In genomic region chr6:98845201-98846020, GRCh38 we compare ENCODE assay signal across 8 cellular contexts. TPM values are rescaled to one million over a fixed set of nuclear protein-coding genes. Genes with fewer than 3 reads are reported as not detected.
A peak's percentile ranks its signal among the peaks of the same experiment; 100 is the strongest.
DNase-seq lines count a peak whose midpoint lies in the region; ATAC-seq and TF ChIP-seq lines count a peak whose summit lies in the region.

No MANE protein-coding gene starts in this region.

- peaks cover 54% of the 10 kb centered on the region for H3K4me1 Mint-ChIP-seq in stimulated activated naive CD8-positive, alpha-beta T cell treated with anti-CD3 and anti-CD28 coated beads, Interleukin-15, amount 100 ng/mL, for 72 hours

- peak overlapping the region; percentile 63 to 77 for H3K4me3 Mint-ChIP-seq in stimulated activated naive CD8-positive, alpha-beta T cell treated with anti-CD3 and anti-CD28 coated beads, Interleukin-15, amount 100 ng/mL, for 72 hours

- H3K4me3 ChIP-seq in HUES48 (ENCODE audit: low read depth, low read length) = peak overlapping the region; percentile 56
- H3K4me3 ChIP-seq in NT2/D1 (ENCODE audit: insufficient read length, low read depth) = peak overlapping the region; percentile 32

- no peak overlapping the region for H3K9ac ChIP-seq in HUES48 (ENCODE audit: low read depth, low read length)
- no peak overlapping the region for H3K9ac ChIP-seq in NT2/D1 (ENCODE audit: insufficient read length, low read depth)

- peaks cover 99% of the 10 kb centered on the region for H3K27me3 Mint-ChIP-seq in stimulated activated naive CD8-positive, alpha-beta T cell treated with anti-CD3 and anti-CD28 coated beads, Interleukin-15, amount 100 ng/mL, for 72 hours

- ATAC-seq in GM21390 (IDR thresholded peaks at IDR 0.05; ENCODE audit: unreplicated experiment) = peak; percentile 62
- peak; percentile 58 for ATAC-seq in stimulated activated naive CD8-positive, alpha-beta T cell treated with anti-CD3 and anti-CD28 coated beads, Interleukin-15, amount 100 ng/mL, for 72 hours

- no peak overlapping the region for H3K27ac Mint-ChIP-seq in stimulated activated naive CD8-positive, alpha-beta T cell treated with anti-CD3 and anti-CD28 coated beads, Interleukin-15, amount 100 ng/mL, for 72 hours

- H3K9me3 Mint-ChIP-seq in stimulated activated naive CD8-positive, alpha-beta T cell treated with anti-CD3 and anti-CD28 coated beads, Interleukin-15, amount 100 ng/mL, for 72 hours = no peaks in the 10 kb centered on the region

- TF ChIP-seq POLR2A in erythroblast (IDR thresholded peaks at IDR 0.05; ENCODE audit: low read length) = no peak

- H3K36me3 ChIP-seq in HUES48 (ENCODE audit: control insufficient read depth, insufficient read depth, low read length) (no peaks in the 10 kb centered on the region), NT2/D1 (ENCODE audit: insufficient read depth, insufficient read length, low read length) (no peaks in the 10 kb centered on the region)

- H3K4me1 ChIP-seq in HUES48 (ENCODE audit: control insufficient read depth, insufficient read depth, low read length) (peaks cover 14% of the 10 kb centered on the region), NT2/D1 (ENCODE audit: insufficient read depth, insufficient read length) (peaks cover 2% of the 10 kb centered on the region)

- no peaks in the 10 kb centered on the region for H3K9me3 ChIP-seq in HUES48 (ENCODE audit: control insufficient read depth, insufficient read depth, low read length)
- no peaks in the 10 kb centered on the region for H3K9me3 ChIP-seq in NT2/D1 (ENCODE audit: insufficient read depth, low read length)

- peak; percentile 94 for DNase-seq in DMS 273 (lab: John Stamatoyannopoulos, UW; ENCODE audit: unreplicated experiment)
- peak; percentile 79 for DNase-seq in NT2/D1 (ENCODE audit: low read depth, low spot score)
- DNase-seq in activated T-cell treated with anti-CD3 and anti-CD28 coated beads for 24 hours (ENCODE audit: low read depth) = peak; percentile 65
- DNase-seq in erythroblast (lab: John Stamatoyannopoulos, UW) = peak; percentile 62 to 81
- peak; percentile 86 for DNase-seq in myocyte (ENCODE audit: low read depth)
- peak; percentile 65 to 68 for DNase-seq in stimulated activated naive CD8-positive, alpha-beta T cell treated with anti-CD3 and anti-CD28 coated beads, Interleukin-15, amount 100 ng/mL, for 72 hours

- H3K27me3 ChIP-seq in HUES48 (ENCODE audit: control insufficient read depth, insufficient read depth, low read length) = peaks cover 89% of the 10 kb centered on the region
- peaks cover 46% of the 10 kb centered on the region for H3K27me3 ChIP-seq in NT2/D1 (ENCODE audit: insufficient read depth, insufficient read length)

- no peak overlapping the region for H3K27ac ChIP-seq in HUES48 (ENCODE audit: low read depth, low read length)

RNA-seq across cellular contexts. Expression of gene POU3F2, which starts 11.0 kb away (rescaled TPM):
- 0.19 TPM in 1 of 2 replicates, not detected in the other for total RNA-seq in myocyte
- 0.67 TPM for polyA plus RNA-seq in myocyte (2012)
